ENCODE assay signal across 9 cellular contexts in genomic region chr10:62779487-62780248, GRCh38. TPM values are rescaled to one million over a fixed set of nuclear protein-coding genes. Genes with fewer than 3 reads are reported as not detected.
DNase-seq lines count a peak whose midpoint lies in the region; ATAC-seq and TF ChIP-seq lines count a peak whose summit lies in the region.
"Had no signal": no experiment of that assay in that cellular context is flagged by ENCODE, and none has a peak within 500 bp of the region (broad histone marks: within the 10 kb centered on the region; RNA-seq: fewer than 3 reads in every experiment).

No MANE protein-coding gene starts in this region.

- H3K9me3 ChIP-seq in ascending aorta: no peaks in the 10 kb centered on the region
- H3K9me3 ChIP-seq: SJSA1 had no signal

- H3K9me3 Mint-ChIP-seq in activated B cell treated with CpG ODN at 0.5 μM for 24 hours: peaks cover 5% of the 10 kb centered on the region

- no peaks in the 10 kb centered on the region for H3K36me3 ChIP-seq in ascending aorta
- H3K36me3 ChIP-seq: SJSA1 had no signal

- H3K27ac Mint-ChIP-seq in activated B cell treated with CpG ODN at 0.5 μM for 24 hours: peak overlapping the region; percentile 76

- CTCF ChIA-PET in activated B cell treated with CpG ODN at 0.5 μM for 24 hours (lab: Charles Lee): interaction anchor here (0.7 to 1.7 kb wide), 10 partner anchors 19 to 183 kb away, joined by 3 to 10 read pairs (median 4); partner anchors contain the start of genes ADO and EGR2

- no peak for TF ChIP-seq CTCF in activated B cell treated with CpG ODN at 0.5 μM for 24 hours (IDR thresholded peaks at IDR 0.05)
- TF ChIP-seq CTCF in ascending aorta (IDR thresholded peaks at IDR 0.05): no peak

- POLR2A ChIA-PET in activated B cell treated with CpG ODN at 0.5 μM for 24 hours (lab: Charles Lee): interaction anchor here (0.6 to 2.1 kb wide), 16 partner anchors 23 to 877 kb away, joined by 3 to 17 read pairs (median 4); partner anchors contain the start of genes ADO and EGR2

- H3K4me3 Mint-ChIP-seq in activated B cell treated with CpG ODN at 0.5 μM for 24 hours: peak overlapping the region; percentile 50

- ATAC-seq in GM18870 (IDR thresholded peaks at IDR 0.05; ENCODE audit: unreplicated experiment) (peak; percentile 86), HG03060 (IDR thresholded peaks at IDR 0.05; ENCODE audit: low read depth, unreplicated experiment) (peak; percentile 91), activated B cell treated with CpG ODN at 0.5 μM for 24 hours (ENCODE audit: low read depth) (peak; percentile 99)

- DNase-seq in activated B cell treated with CpG ODN at 0.5 μM for 24 hours (peak; percentile 40), dermis blood vessel endothelial cell (peak; percentile 41), HPDE6-E6E7 (ENCODE audit: extremely low spot score) (no peak), ACHN (no peak), ascending aorta (ENCODE audit: low spot score in 2 of 2) (no peak)
- DNase-seq in stimulated activated CD8-positive, alpha-beta memory T cell treated with anti-CD3 and anti-CD28 coated beads, Interleukin-4, amount 100 ng/mL, for 48 hours: peak; percentile 87

- no peak overlapping the region for H3K27ac ChIP-seq in ascending aorta
- H3K27ac ChIP-seq: SJSA1 had no signal

- no peaks in the 10 kb centered on the region for H3K27me3 ChIP-seq in ascending aorta
- H3K27me3 ChIP-seq: SJSA1 had no signal

- no peak overlapping the region for H3K4me3 ChIP-seq in ascending aorta
- H3K4me3 ChIP-seq: SJSA1 had no signal

- H3K4me1 ChIP-seq in ascending aorta: no peaks in the 10 kb centered on the region
- H3K4me1 ChIP-seq: SJSA1 had no signal

- H3K27me3 Mint-ChIP-seq in activated B cell treated with CpG ODN at 0.5 μM for 24 hours: no peaks in the 10 kb centered on the region

- no peaks in the 10 kb centered on the region for H3K36me3 Mint-ChIP-seq in activated B cell treated with CpG ODN at 0.5 μM for 24 hours (ENCODE audit: low read depth)

- intact Hi-C loops in activated B cell treated with CpG ODN at 0.5 μM for 24 hours (cut with micrococcal nuclease): loop anchor here (1.0 to 2.0 kb wide), 9 partner anchors 19 to 147 kb away; partner anchors contain the start of genes ADO and EGR2
- intact Hi-C loops in ascending aorta (cut with DNase I): no loop called here

- in situ Hi-C loops in ACHN (cut with HindIII; ENCODE audit: low pct_ligation_motif_present, low pct_unique_long_range_greater_than_20kb, low sequenced_read_pairs): no loop called here

- peaks cover 33% of the 10 kb centered on the region for H3K4me1 Mint-ChIP-seq in activated B cell treated with CpG ODN at 0.5 μM for 24 hours

RNA-seq across cellular contexts. Expression of gene ADO, which starts 24.9 kb away (rescaled TPM):
- 21.6 and 21.7 TPM in 2 replicates for total RNA-seq in activated B cell treated with CpG ODN at 0.5 μM for 24 hours
- 22.3 and 24.8 TPM in 2 replicates for total RNA-seq in dermis blood vessel endothelial cell
- total RNA-seq in ascending aorta: 22.1 TPM

RNA-seq across cellular contexts. Expression of gene EGR2, which starts 36.5 kb away (rescaled TPM):
- total RNA-seq in activated B cell treated with CpG ODN at 0.5 μM for 24 hours (6.1 and 9.4 TPM in 2 replicates), dermis blood vessel endothelial cell (0.37 and 1.0 TPM in 2 replicates), ascending aorta (11.9 TPM)
- total RNA-seq: SJSA1 had no signal

Comparison
In these comparisons a context has a peak if more than half of its experiments do, and no peak if none do; other contexts are left out.
1. DNase-seq: peak in activated B cell treated with CpG ODN at 0.5 μM for 24 hours (single experiment), dermis blood vessel endothelial cell (single experiment) and stimulated activated CD8-positive, alpha-beta memory T cell treated with anti-CD3 and anti-CD28 coated beads, Interleukin-4, amount 100 ng/mL, for 48 hours (single experiment); none in HPDE6-E6E7 (single experiment), ACHN (single experiment) and ascending aorta (0 of 2).
2. Peak in every context shown above with its lines, with median percentiles within 50 percentile points of each other: ATAC-seq.